ENCODE assay signal across 28 cellular contexts in the genomic region with DNA sequence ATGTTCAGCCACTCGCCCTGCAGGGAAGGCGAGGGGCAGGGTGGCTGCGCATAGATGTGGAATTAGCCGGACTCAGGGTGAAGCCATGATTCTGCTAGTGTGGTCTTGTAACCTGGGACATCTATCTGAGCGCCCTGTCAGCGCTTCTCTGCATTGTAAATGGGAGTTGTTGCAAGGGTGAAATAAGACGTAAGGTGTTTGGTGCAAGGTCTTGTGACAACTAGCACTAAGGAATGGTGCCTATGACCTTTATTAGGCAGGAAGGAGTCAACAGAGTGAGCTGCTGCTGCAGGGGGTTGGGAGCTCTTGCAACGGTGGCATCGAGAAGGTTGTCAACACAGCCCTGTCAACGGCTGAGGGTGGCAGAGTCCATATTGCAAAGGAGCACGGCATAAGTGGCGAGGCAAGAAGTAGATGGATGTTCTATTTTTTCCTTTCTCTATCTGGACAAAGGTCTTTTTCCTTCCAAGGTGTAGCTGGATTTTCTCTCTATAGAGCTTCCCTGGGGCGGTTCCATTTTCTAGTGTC. TPM values are rescaled to one million over a fixed set of nuclear protein-coding genes. Genes with fewer than 3 reads are reported as not detected.
DNase-seq lines count a peak whose midpoint lies in the region; ATAC-seq and TF ChIP-seq lines count a peak whose summit lies in the region.
"Had no signal": no experiment of that assay in that cellular context is flagged by ENCODE, and none has a peak within 500 bp of the region (broad histone marks: within the 10 kb centered on the region; RNA-seq: fewer than 3 reads in every experiment).

No MANE protein-coding gene starts in this region.

- no TSS peak for BruUV-seq in Calu3 (replicated peaks; lab: Mats Ljungman, UMichigan)

- no peaks in the 10 kb centered on the region for H3K36me3 ChIP-seq in RWPE2 (ENCODE audit: low read depth)
- no peaks in the 10 kb centered on the region for H3K36me3 ChIP-seq in cardiac muscle cell
- no peaks in the 10 kb centered on the region for H3K36me3 ChIP-seq in adrenal gland (replicated peaks in 1 of 2)

- no peak for ATAC-seq in RWPE2 (ENCODE audit: low read depth)
- peak; percentile 58 to 76 for ATAC-seq in right cardiac atrium
- ATAC-seq in activated CD4-positive, CD25-positive, alpha-beta regulatory T cell treated with anti-CD3 and anti-CD28 coated beads, Interleukin-2, amount 50 U/mL, for 24 hours: no peak
- ATAC-seq: A549; CD8-positive, alpha-beta T cell; GM12878 had no signal

- H3K27ac ChIP-seq in RWPE2 (ENCODE audit: poor library complexity, severe bottlenecking): peak overlapping the region; percentile 86
- H3K27ac ChIP-seq in cardiac muscle cell: peak overlapping the region; percentile 85
- H3K27ac ChIP-seq in right cardiac atrium (ENCODE audit: low read length): no peak overlapping the region
- H3K27ac ChIP-seq in adrenal gland: no peak overlapping the region
- H3K27ac ChIP-seq: A549, C4-2B, GM23248 had no signal

- H3K27me3 ChIP-seq in RWPE2 (ENCODE audit: insufficient read depth, poor library complexity, severe bottlenecking): no peaks in the 10 kb centered on the region
- H3K27me3 ChIP-seq in cardiac muscle cell: no peaks in the 10 kb centered on the region
- H3K27me3 ChIP-seq in right cardiac atrium (ENCODE audit: control insufficient read depth, insufficient read depth): no peaks in the 10 kb centered on the region
- H3K27me3 ChIP-seq in adrenal gland: no peaks in the 10 kb centered on the region

- TF ChIP-seq POLR2A in adrenal gland (IDR thresholded peaks at IDR 0.05): no peak

- CTCF ChIA-PET in Calu3 (lab: Charles Lee): no interaction called here

- TF ChIP-seq CTCF in Calu3 (IDR thresholded peaks at IDR 0.05; ENCODE audit: unreplicated experiment) (no peak), RWPE2 (IDR thresholded peaks at IDR 0.05; ENCODE audit: poor library complexity, severe bottlenecking) (no peak), cardiac muscle cell (IDR thresholded peaks at IDR 0.05; ENCODE audit: low read depth, low read length) (no peak), adrenal gland (IDR thresholded peaks at IDR 0.05) (no peak)

- H3K4me1 Mint-ChIP-seq in Calu3 (ENCODE audit: low read depth, unreplicated experiment): peaks cover 9% of the 10 kb centered on the region

- H3K36me3 Mint-ChIP-seq in Calu3 (ENCODE audit: insufficient read depth, unreplicated experiment): no peaks in the 10 kb centered on the region
- H3K36me3 Mint-ChIP-seq: CD8-positive, alpha-beta T cell had no signal

- H3K4me1 ChIP-seq in RWPE2 (ENCODE audit: insufficient read depth, poor library complexity, severe bottlenecking) (peaks cover 10% of the 10 kb centered on the region), cardiac muscle cell (ENCODE audit: low read depth) (peaks cover 16% of the 10 kb centered on the region), right cardiac atrium (ENCODE audit: control insufficient read depth, insufficient read depth, low read length) (peaks cover 2% of the 10 kb centered on the region), adrenal gland (replicated peaks in 1 of 2) (no peaks in the 10 kb centered on the region)
- H3K4me1 ChIP-seq: A549, Caco-2 had no signal

- 70% methylated on average over 13 of the region's 13 CpGs for WGBS in right cardiac atrium
- WGBS in adrenal gland, 4 donors: 87 to 93% (median 88%) methylated on average over 13 of the region's 13 CpGs

- H3K9me3 ChIP-seq in RWPE2 (ENCODE audit: severe bottlenecking) (no peaks in the 10 kb centered on the region), cardiac muscle cell (ENCODE audit: low read depth) (no peaks in the 10 kb centered on the region), right cardiac atrium (ENCODE audit: control insufficient read depth, low read length) (no peaks in the 10 kb centered on the region), adrenal gland (replicated peaks in 1 of 3) (no peaks in the 10 kb centered on the region)
- H3K9me3 ChIP-seq: A549, Caco-2, SK-N-SH had no signal

- peak overlapping the region; percentile 44 for H3K27ac Mint-ChIP-seq in Calu3 (ENCODE audit: unreplicated experiment)
- H3K27ac Mint-ChIP-seq: CD8-positive, alpha-beta T cell had no signal

- intact Hi-C loops in Calu3 (cut with micrococcal nuclease; ENCODE audit: unreplicated experiment) (no loop called here), right cardiac atrium (cut with DNase I) (no loop called here), posterior vena cava (cut with DNase I) (no loop called here), adrenal gland (cut with DNase I) (no loop called here)

- H3K27me3 Mint-ChIP-seq in Calu3 (ENCODE audit: unreplicated experiment): no peaks in the 10 kb centered on the region

- H3K4me3 Mint-ChIP-seq in Calu3 (ENCODE audit: low read depth, unreplicated experiment): no peak overlapping the region
- H3K4me3 Mint-ChIP-seq: CD8-positive, alpha-beta T cell had no signal

- H3K9me3 Mint-ChIP-seq in Calu3 (ENCODE audit: low read depth, unreplicated experiment): no peaks in the 10 kb centered on the region
- H3K9me3 Mint-ChIP-seq: CD8-positive, alpha-beta T cell had no signal

- H3K4me3 ChIP-seq in RWPE2 (ENCODE audit: severe bottlenecking) (no peak overlapping the region), cardiac muscle cell (no peak overlapping the region), right cardiac atrium (ENCODE audit: low read length) (no peak overlapping the region), adrenal gland (no peak overlapping the region)
- H3K4me3 ChIP-seq: A549, GM12878, GM23248 had no signal

- DNase-seq in Calu3 (no peak), RWPE2 (ENCODE audit: low spot score) (no peak), cardiac muscle cell (ENCODE audit: low read depth in 1 of 2, low spot score in 1 of 2) (peak in 1 of 2 donors; percentile 81), right cardiac atrium (peak in 2 of 3 donors; percentile 61 to 66), posterior vena cava (ENCODE audit: low spot score) (no peak), adrenal gland (no peak)
- DNase-seq in activated CD4-positive, CD25-positive, alpha-beta regulatory T cell (lab: John Stamatoyannopoulos, UW): no peak
- DNase-seq: AML-193; Caco-2; CD8-positive, alpha-beta T cell; DMS 273 treated with DMSO at 0.1 percent for 48 hours; DMS79; GDM1; H7; Kasumi-1; MV-4-11; NCI-H1105; NCI-H1436 treated with DMSO at 0.1 percent for 48 hours; NCI-H1930; NCI-H2107; NCI-H524 treated with DMSO at 0.1 percent for 48 hours; NCI-H774; SK-N-SH had no signal

RNA-seq across cellular contexts. Expression of a gene that starts 49.3 kb away (rescaled TPM):
- 4.3 and 5.4 TPM in 2 replicates for total RNA-seq in Calu3 (2022)
- total RNA-seq in cardiac muscle cell: 5.5 and 12.6 TPM in 2 replicates
- 3.0 and 5.1 TPM in 2 replicates for polyA plus RNA-seq in cardiac muscle cell
- 10 to 100 TPM; 10.8 to 28.4 (median 14.6) TPM for total RNA-seq in right cardiac atrium
- 7.4 TPM for polyA plus RNA-seq in right cardiac atrium
- 10 to 100 TPM; 15.9 to 25.1 TPM for total RNA-seq in posterior vena cava
- total RNA-seq in adrenal gland: 10 to 100 TPM; 43.4 to 84.2 (median 50.2) TPM
- polyA plus RNA-seq in adrenal gland: 10 to 100 TPM; 11.3 to 15.1 (median 12.8) TPM

Comparison
In these comparisons a context has a peak if more than half of its experiments do, and no peak if none do; other contexts are left out.
1. H3K27ac ChIP-seq: peak in RWPE2 (single experiment) and cardiac muscle cell (single experiment); none in right cardiac atrium (single experiment) and adrenal gland (0 of 5).
2. DNase-seq: peak in right cardiac atrium (2 of 3); none in Calu3 (single experiment), RWPE2 (single experiment), activated CD4-positive, CD25-positive, alpha-beta regulatory T cell (0 of 4), posterior vena cava (single experiment) and adrenal gland (0 of 7).
3. ATAC-seq: peak in right cardiac atrium (2 of 2); none in RWPE2 (single experiment) and activated CD4-positive, CD25-positive, alpha-beta regulatory T cell treated with anti-CD3 and anti-CD28 coated beads, Interleukin-2, amount 50 U/mL, for 24 hours (0 of 2).